In genomic region chr7:36651404-36651803, GRCh38 we compare ENCODE assay signal across 14 cellular contexts.
A peak's percentile ranks its signal among the peaks of the same experiment; 100 is the strongest.
DNase-seq lines count a peak whose midpoint lies in the region; FAIRE-seq and TF ChIP-seq lines count a peak whose summit lies in the region.
"Had no signal": no experiment of that assay in that cellular context is flagged by ENCODE, and none has a peak within 500 bp of the region (broad histone marks: within the 10 kb centered on the region; RNA-seq: fewer than 3 reads in every experiment).

No MANE protein-coding gene starts in this region.

- no peaks in the 10 kb centered on the region for H3K9me1 ChIP-seq in keratinocyte (ENCODE audit: control insufficient read depth, extremely low read depth, insufficient read depth, low read length)

- H4K20me1 ChIP-seq in keratinocyte (ENCODE audit: control insufficient read depth, extremely low read depth, insufficient read depth, low read length) = no peaks in the 10 kb centered on the region
- H4K20me1 ChIP-seq: BLaER1 had no signal

- peak; percentile 6 for DNase-seq in ACHN
- DNase-seq in HS-5 (ENCODE audit: low read depth) = peak; percentile 81
- DNase-seq in bronchial epithelial cell (ENCODE audit: low read depth) = peak; percentile 65
- DNase-seq in keratinocyte (ENCODE audit: low read depth, low spot score) = no peak
- no peak for DNase-seq in kidney
- no peak for DNase-seq in RKO (ENCODE audit: low spot score)
- no peak for DNase-seq in GOT3 (lab: John Stamatoyannopoulos, UW)
- DNase-seq in medulla oblongata (ENCODE audit: extremely low spot score) = no peak
- DNase-seq: NCI-H1436, stomach had no signal

- dilution Hi-C loops in keratinocyte (cut with MboI; ENCODE audit: extremely low pct_ligation_motif_present, low sequenced_read_pairs) = loop anchor here (25.0 kb wide), 1 partner anchor 164 kb away; no protein-coding TSS in a partner anchor

- H3K27me3 ChIP-seq in bronchial epithelial cell (ENCODE audit: control insufficient read depth, insufficient read depth, low read length) = no peaks in the 10 kb centered on the region
- no peaks in the 10 kb centered on the region for H3K27me3 ChIP-seq in keratinocyte (ENCODE audit: control insufficient read depth, extremely low read depth, insufficient read depth, low read length)
- H3K27me3 ChIP-seq: BLaER1, stomach had no signal

- H3K27ac ChIP-seq in keratinocyte (ENCODE audit: control insufficient read depth, insufficient read depth, low read length) = no peak overlapping the region
- no peak overlapping the region for H3K27ac ChIP-seq in kidney (ENCODE audit: low read depth in 2 of 2, low read length in 2 of 2)
- H3K27ac ChIP-seq: BLaER1, stomach, VCaP had no signal

- no peaks in the 10 kb centered on the region for H3K79me2 ChIP-seq in keratinocyte (ENCODE audit: control insufficient read depth, insufficient read depth, low read length)

- H3K9ac ChIP-seq in keratinocyte (ENCODE audit: control insufficient read depth, extremely low read depth, insufficient read depth, low read length) (no peak overlapping the region), kidney (ENCODE audit: low read length in 2 of 2) (no peak overlapping the region)
- H3K9ac ChIP-seq: BLaER1 had no signal

- no peak for TF ChIP-seq CTCF in bronchial epithelial cell (IDR thresholded peaks at IDR 0.05; ENCODE audit: insufficient read depth, low read length, severe bottlenecking)
- no peak for TF ChIP-seq CTCF in keratinocyte (optimal IDR thresholded peaks at IDR 0.05 in 1 of 3, IDR thresholded peaks at IDR 0.05 in 1 of 3, conservative IDR thresholded peaks at IDR 0.05 in 1 of 3; ENCODE audit: extremely low read depth in 1 of 3, insufficient read depth in 2 of 3, low read length in 3 of 3)
- no peak for TF ChIP-seq CTCF in kidney (IDR thresholded peaks at IDR 0.05; ENCODE audit: borderline replicate concordance, extremely low read depth, insufficient read depth)

- H3K4me1 ChIP-seq in keratinocyte (ENCODE audit: control insufficient read depth, extremely low read depth, insufficient read depth, low read length) = peaks cover 22% of the 10 kb centered on the region
- no peaks in the 10 kb centered on the region for H3K4me1 ChIP-seq in kidney (ENCODE audit: control insufficient read depth in 1 of 2, insufficient read depth in 1 of 2, low read depth in 1 of 2, low read length in 2 of 2)
- H3K4me1 ChIP-seq: BLaER1, stomach had no signal

- FAIRE-seq in bronchial epithelial cell (lab: Jason Lieb, UNC) = no peak
- no peak for FAIRE-seq in keratinocyte (lab: Jason Lieb, UNC)
- FAIRE-seq in kidney (lab: Jason Lieb, UNC) = no peak
- FAIRE-seq: endometrium, GM18507 had no signal

- no peaks in the 10 kb centered on the region for H3K9me3 ChIP-seq in keratinocyte (ENCODE audit: control insufficient read depth, low read depth, low read length)
- no peaks in the 10 kb centered on the region for H3K9me3 ChIP-seq in kidney (ENCODE audit: control insufficient read depth in 1 of 2, low read length in 2 of 2)
- H3K9me3 ChIP-seq: BLaER1, stomach had no signal

- no peak overlapping the region for H2AFZ ChIP-seq in keratinocyte (ENCODE audit: control insufficient read depth, low read length)

- H3K4me3 ChIP-seq in bronchial epithelial cell (ENCODE audit: low read depth, low read length) (no peak overlapping the region), keratinocyte (ENCODE audit: control insufficient read depth in 2 of 3, extremely low read depth in 1 of 3, insufficient read depth in 2 of 3, low read depth in 1 of 3, low read length in 3 of 3) (no peak overlapping the region), kidney (ENCODE audit: low read length in 2 of 2) (no peak overlapping the region)
- H3K4me3 ChIP-seq: BLaER1, stomach had no signal

- H3K36me3 ChIP-seq in bronchial epithelial cell (ENCODE audit: control insufficient read depth, insufficient read depth, low read length) (no peaks in the 10 kb centered on the region), keratinocyte (ENCODE audit: control insufficient read depth in 2 of 2, extremely low read depth in 1 of 2, insufficient read depth in 2 of 2, low read length in 2 of 2) (no peaks in the 10 kb centered on the region), kidney (ENCODE audit: control insufficient read depth in 1 of 2, insufficient read depth in 2 of 2, low read length in 2 of 2) (no peaks in the 10 kb centered on the region)
- H3K36me3 ChIP-seq: BLaER1, stomach had no signal

- peak overlapping the region; percentile 13 for H3K4me2 ChIP-seq in keratinocyte (ENCODE audit: control insufficient read depth, extremely low read depth, insufficient read depth, low read depth, low read length)
- H3K4me2 ChIP-seq: BLaER1 had no signal

- in situ Hi-C loops in ACHN (cut with HindIII; ENCODE audit: low pct_ligation_motif_present, low pct_unique_long_range_greater_than_20kb, low sequenced_read_pairs) = no loop called here

- intact Hi-C loops in kidney (cut with DNase I) = no loop called here

Comparison
In these comparisons a context has a peak if more than half of its experiments do, and no peak if none do; other contexts are left out.
1. DNase-seq: peak in ACHN (single experiment), HS-5 (single experiment) and bronchial epithelial cell (single experiment); none in keratinocyte (single experiment), kidney (single experiment), RKO (single experiment), GOT3 (single experiment) and medulla oblongata (single experiment).